In the genomic region with DNA sequence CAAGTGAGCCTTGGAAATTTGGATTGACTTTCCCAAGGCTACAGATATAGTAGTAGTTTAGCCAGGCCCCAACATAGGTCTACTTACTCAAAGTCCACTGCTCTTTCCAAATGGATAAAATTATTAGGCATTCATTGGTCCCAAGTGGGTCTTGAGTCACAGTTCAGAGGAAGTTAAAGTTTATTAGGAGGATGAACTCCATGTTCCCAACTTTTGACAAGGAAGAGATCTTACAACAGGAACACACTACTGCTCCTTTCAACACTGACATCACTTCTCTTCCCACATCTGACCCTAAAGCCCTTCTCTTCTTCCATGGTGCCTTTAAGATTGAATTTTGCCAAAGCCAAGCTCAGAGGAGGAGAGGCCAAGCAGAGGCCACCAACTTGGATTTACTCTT, we compare ENCODE assay signal across 20 cellular contexts.
"Had no signal": no experiment of that assay in that cellular context is flagged by ENCODE, and none has a peak within 500 bp of the region (broad histone marks: within the 10 kb centered on the region; RNA-seq: fewer than 3 reads in every experiment).

No MANE protein-coding gene starts in this region.

- H3K9me3 ChIP-seq: thyroid gland, vagina had no signal

- H3K4me1 ChIP-seq: gastrocnemius medialis, lower lobe of right lung had no signal

- H3K79me2 ChIP-seq: hepatocyte had no signal

- H3K27me3 ChIP-seq: dorsolateral prefrontal cortex, gastrocnemius medialis, hepatocyte, left lung, sigmoid colon, thyroid gland, vagina had no signal

- H2AFZ ChIP-seq: hepatocyte had no signal

- H3K27ac ChIP-seq: dorsolateral prefrontal cortex, gastrocnemius medialis, hepatocyte, left lung, lower lobe of right lung, sigmoid colon, thyroid gland, vagina had no signal

- H3K36me3 ChIP-seq: gastrocnemius medialis, left lung, lower lobe of right lung, sigmoid colon, thyroid gland, vagina had no signal

- ATAC-seq: gastrocnemius medialis; left lung; lower lobe of right lung; naive thymus-derived CD8-positive, alpha-beta T cell; stimulated activated naive CD8-positive, alpha-beta T cell treated with anti-CD3 and anti-CD28 coated beads, Interleukin-15, amount 100 ng/mL, for 72 hours had no signal

- DNase-seq: dorsolateral prefrontal cortex; effector CD4-positive, alpha-beta T cell; gastrocnemius medialis; head of caudate nucleus; kidney; left lung; lower lobe of right lung; naive thymus-derived CD8-positive, alpha-beta T cell; nephron progenitor cell; nucleus accumbens; sigmoid colon; small intestine; stimulated activated CD4-positive, alpha-beta T cell treated with anti-CD3 and anti-CD28 coated beads, Interleukin-1b, Interleukin-23, amount 100 ng/mL, for 48 hours; stimulated activated CD4-positive, alpha-beta T cell treated with anti-CD3 and anti-CD28 coated beads, Interleukin-4, amount 100 ng/mL, for 1 hour; stimulated activated CD8-positive, alpha-beta memory T cell treated with anti-CD3 and anti-CD28 coated beads, Interleukin-4, amount 100 ng/mL, for 48 hours; stimulated activated naive CD4-positive, alpha-beta T cell; stimulated activated naive CD8-positive, alpha-beta T cell treated with anti-CD3 and anti-CD28 coated beads, Interleukin-15, amount 100 ng/mL, for 72 hours; thyroid gland had no signal

- H3K4me3 ChIP-seq: dorsolateral prefrontal cortex, gastrocnemius medialis, hepatocyte, left lung, lower lobe of right lung, sigmoid colon, thyroid gland, vagina had no signal
